Comparison of ENCODE assay signal across 13 cellular contexts in the genomic region with DNA sequence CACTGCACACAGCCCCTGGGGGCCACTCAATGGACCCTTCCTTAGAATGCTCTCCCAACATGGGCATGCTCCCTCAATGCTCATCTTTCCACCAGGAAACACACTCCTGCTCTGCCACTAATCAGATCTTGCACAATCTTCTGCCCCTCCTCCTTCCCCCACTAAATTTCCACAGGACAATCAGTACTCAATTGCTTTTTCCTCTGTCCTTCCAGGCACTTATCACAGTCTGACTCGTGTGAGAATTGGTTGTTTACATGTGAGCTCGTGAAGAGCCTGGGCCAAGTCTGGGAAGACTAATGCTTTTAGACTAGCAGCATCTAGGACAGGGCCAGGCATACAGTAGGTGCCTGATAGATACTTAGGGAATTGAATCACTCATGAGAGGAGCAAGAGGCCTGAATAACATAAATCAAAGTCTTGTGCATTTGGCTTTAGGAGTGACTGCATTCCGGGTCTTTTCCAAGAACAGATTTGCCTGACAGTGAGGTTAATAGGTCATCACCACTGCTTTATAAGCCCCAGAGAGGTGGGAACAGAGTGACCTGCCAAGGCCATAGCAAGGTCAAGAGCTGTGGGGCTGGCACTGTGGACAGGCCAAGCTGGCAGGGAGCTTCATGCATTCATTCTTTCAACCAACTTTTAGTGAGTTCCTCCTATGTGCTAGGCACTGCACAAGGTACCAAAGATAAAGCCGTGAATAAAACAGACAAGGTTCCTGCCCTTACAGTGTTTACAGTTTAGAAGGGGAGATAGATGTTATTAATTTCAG. TPM values are rescaled to one million over a fixed set of nuclear protein-coding genes. Genes with fewer than 3 reads are reported as not detected.
DNase-seq lines count a peak whose midpoint lies in the region; ATAC-seq, FAIRE-seq and TF ChIP-seq lines count a peak whose summit lies in the region.
"Had no signal": no experiment of that assay in that cellular context is flagged by ENCODE, and none has a peak within 500 bp of the region (broad histone marks: within the 10 kb centered on the region; RNA-seq: fewer than 3 reads in every experiment).

No MANE protein-coding gene starts in this region.

- 21% methylated on average over 4 of the region's 4 CpGs for WGBS in K562 (ENCODE audit: insufficient coverage, low coverage, missing lambda C conversion rate)

- TF ChIP-seq EP300 in K562 (IDR thresholded peaks at IDR 0.05; ENCODE audit: low read length): no peak

- H2AFZ ChIP-seq in K562 (ENCODE audit: low read depth, low read length): no peak overlapping the region

- POLR2A ChIA-PET in K562 (lab: Yijun Ruan, JAX): no interaction called here

- intact Hi-C loops in K562 (cut with micrococcal nuclease) (no loop called here), left ventricle myocardium superior (cut with micrococcal nuclease) (no loop called here), sciatic nerve (cut with DNase I) (no loop called here)

- in situ Hi-C loops in G401 (cut with HindIII; ENCODE audit: low sequenced_read_pairs): no loop called here
- in situ Hi-C loops in K562 (cut with MboI): no loop called here

- no peak for TF ChIP-seq RAD21 in K562 (CRISPR knock-in tag; conservative IDR thresholded peaks at IDR 0.05 in 1 of 2, IDR thresholded peaks at IDR 0.05 in 1 of 2)

- H3K4me1 ChIP-seq in K562 (replicated peaks in 1 of 2; ENCODE audit: control insufficient read depth in 2 of 2, insufficient read depth in 2 of 2, low read length in 2 of 2): peaks cover 2 to 17% of the 10 kb centered on the region in 2 experiments; a peak in 3 of 5 replicates

- ATAC-seq in K562 (no peak), left ventricle myocardium superior (peak; percentile 66), sciatic nerve (peak; percentile 75), HG03196 (IDR thresholded peaks at IDR 0.05; ENCODE audit: unreplicated experiment) (no peak)

- no peak overlapping the region for H3K4me3 ChIP-seq in K562

- TF ChIP-seq CTCF in K562 (IDR thresholded peaks at IDR 0.05 in 2 of 3, conservative IDR thresholded peaks at IDR 0.05 in 1 of 3; ENCODE audit: insufficient read depth in 2 of 3, low read depth in 1 of 3, low read length in 3 of 3): no peak

- no peaks in the 10 kb centered on the region for H3K79me2 ChIP-seq in K562 (ENCODE audit: control insufficient read depth, insufficient read depth, low read length)

- TF ChIP-seq POLR2A in K562 (conservative IDR thresholded peaks at IDR 0.05): no peak

- no peak overlapping the region for H3K27ac ChIP-seq in K562 (ENCODE audit: extremely low read depth, low read depth, low read length)

- no peaks in the 10 kb centered on the region for H3K9me1 ChIP-seq in K562 (ENCODE audit: control insufficient read depth, insufficient read depth, low read length)

- DNase-seq in G401 (ENCODE audit: low spot score): peak; percentile 24
- no peak for DNase-seq in K562 (ENCODE audit: extremely low read depth in 1 of 4, low spot score in 3 of 4)
- DNase-seq in left ventricle myocardium superior: peak; percentile 27
- DNase-seq in sciatic nerve (ENCODE audit: low spot score): no peak
- no peak for DNase-seq in glomerular visceral epithelial cell (ENCODE audit: extremely low spot score)
- DNase-seq in islet precursor cell: no peak
- no peak for DNase-seq in NCI-H1694 treated with DMSO at 0.1 percent for 48 hours (lab: John Stamatoyannopoulos, UW)
- DNase-seq: activated CD4-positive, alpha-beta T cell treated with anti-CD3 and anti-CD28 coated beads, Interleukin-2, amount 50 U/mL, for 1 hour; activated naive CD4-positive, alpha-beta T cell treated with anti-CD3 and anti-CD28 coated beads for 36 hours; GF-D8; kidney had no signal

- H3K4me2 ChIP-seq in K562 (ENCODE audit: insufficient read depth, low read length): no peak overlapping the region

- no peaks in the 10 kb centered on the region for H3K9me3 ChIP-seq in K562 (replicated peaks; ENCODE audit: control insufficient read depth, insufficient read depth, low read depth, low read length)

- no peaks in the 10 kb centered on the region for H3K27me3 ChIP-seq in K562 (ENCODE audit: control insufficient read depth in 2 of 2, insufficient read depth in 2 of 2, low read length in 2 of 2)

- H3K36me3 ChIP-seq in K562 (ENCODE audit: control insufficient read depth, insufficient read depth, low read length): no peaks in the 10 kb centered on the region

- CTCF ChIA-PET in K562 (lab: Yijun Ruan, JAX; ENCODE audit: low intra/inter-chr PET ratio): no interaction called here

- no TSS peak for BruUV-seq in K562 (replicated peaks; lab: Mats Ljungman, UMichigan)

- no peak overlapping the region for H3K9ac ChIP-seq in K562 (ENCODE audit: insufficient read depth in 1 of 2, low read depth in 2 of 2, low read length in 2 of 2)

- H4K20me1 ChIP-seq in K562 (replicated peaks; ENCODE audit: control insufficient read depth, insufficient read depth, low read length): no peaks in the 10 kb centered on the region

- FAIRE-seq in K562 (lab: Jason Lieb, UNC): no peak
- FAIRE-seq: endometrium, kidney had no signal

TF ChIP-seq in K562, 482 proteins besides CTCF, POLR2A, EP300 and RAD21 (continues in another document):
- no peak for TF ChIP-seq SRSF9 (IDR thresholded peaks at IDR 0.05; ENCODE audit: borderline replicate concordance, low read depth, low read length)
- TF ChIP-seq, protein P1, sequence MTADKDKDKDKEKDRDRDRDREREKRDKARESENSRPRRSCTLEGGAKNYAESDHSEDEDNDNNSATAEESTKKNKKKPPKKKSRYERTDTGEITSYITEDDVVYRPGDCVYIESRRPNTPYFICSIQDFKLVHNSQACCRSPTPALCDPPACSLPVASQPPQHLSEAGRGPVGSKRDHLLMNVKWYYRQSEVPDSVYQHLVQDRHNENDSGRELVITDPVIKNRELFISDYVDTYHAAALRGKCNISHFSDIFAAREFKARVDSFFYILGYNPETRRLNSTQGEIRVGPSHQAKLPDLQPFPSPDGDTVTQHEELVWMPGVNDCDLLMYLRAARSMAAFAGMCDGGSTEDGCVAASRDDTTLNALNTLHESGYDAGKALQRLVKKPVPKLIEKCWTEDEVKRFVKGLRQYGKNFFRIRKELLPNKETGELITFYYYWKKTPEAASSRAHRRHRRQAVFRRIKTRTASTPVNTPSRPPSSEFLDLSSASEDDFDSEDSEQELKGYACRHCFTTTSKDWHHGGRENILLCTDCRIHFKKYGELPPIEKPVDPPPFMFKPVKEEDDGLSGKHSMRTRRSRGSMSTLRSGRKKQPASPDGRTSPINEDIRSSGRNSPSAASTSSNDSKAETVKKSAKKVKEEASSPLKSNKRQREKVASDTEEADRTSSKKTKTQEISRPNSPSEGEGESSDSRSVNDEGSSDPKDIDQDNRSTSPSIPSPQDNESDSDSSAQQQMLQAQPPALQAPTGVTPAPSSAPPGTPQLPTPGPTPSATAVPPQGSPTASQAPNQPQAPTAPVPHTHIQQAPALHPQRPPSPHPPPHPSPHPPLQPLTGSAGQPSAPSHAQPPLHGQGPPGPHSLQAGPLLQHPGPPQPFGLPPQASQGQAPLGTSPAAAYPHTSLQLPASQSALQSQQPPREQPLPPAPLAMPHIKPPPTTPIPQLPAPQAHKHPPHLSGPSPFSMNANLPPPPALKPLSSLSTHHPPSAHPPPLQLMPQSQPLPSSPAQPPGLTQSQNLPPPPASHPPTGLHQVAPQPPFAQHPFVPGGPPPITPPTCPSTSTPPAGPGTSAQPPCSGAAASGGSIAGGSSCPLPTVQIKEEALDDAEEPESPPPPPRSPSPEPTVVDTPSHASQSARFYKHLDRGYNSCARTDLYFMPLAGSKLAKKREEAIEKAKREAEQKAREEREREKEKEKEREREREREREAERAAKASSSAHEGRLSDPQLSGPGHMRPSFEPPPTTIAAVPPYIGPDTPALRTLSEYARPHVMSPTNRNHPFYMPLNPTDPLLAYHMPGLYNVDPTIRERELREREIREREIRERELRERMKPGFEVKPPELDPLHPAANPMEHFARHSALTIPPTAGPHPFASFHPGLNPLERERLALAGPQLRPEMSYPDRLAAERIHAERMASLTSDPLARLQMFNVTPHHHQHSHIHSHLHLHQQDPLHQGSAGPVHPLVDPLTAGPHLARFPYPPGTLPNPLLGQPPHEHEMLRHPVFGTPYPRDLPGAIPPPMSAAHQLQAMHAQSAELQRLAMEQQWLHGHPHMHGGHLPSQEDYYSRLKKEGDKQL (CRISPR knock-in tag; IDR thresholded peaks at IDR 0.05; ENCODE audit: borderline replicate concordance): no peak
- TF ChIP-seq JUND (IDR thresholded peaks at IDR 0.05; ENCODE audit: borderline replicate concordance, low read depth, low read length): peak; percentile 2; the same call in 1 of the 2 replicates
- no peak for TF ChIP-seq JUND (tag; IDR thresholded peaks at IDR 0.05; ENCODE audit: borderline replicate concordance, low read depth, low read length)
- TF ChIP-seq MYC (IDR thresholded peaks at IDR 0.05; ENCODE audit: low read depth, low read length): 0 out of 2 replicates have a peak, but pooled peaks have one; percentile 20
- no peak for TF ChIP-seq MYC (CRISPR knock-in tag; IDR thresholded peaks at IDR 0.05; ENCODE audit: borderline replicate concordance, low read depth)
- no peak for TF ChIP-seq ZNF644 (tag; IDR thresholded peaks at IDR 0.05; ENCODE audit: low read depth)

RNA-seq across cellular contexts. Expression of gene PRPS1, which starts 55.0 kb away (rescaled TPM):
- 99.8 and 113 TPM in 2 replicates for total RNA-seq in G401 (2014; rRNA removed; shearing (Covaris generic))
- total RNA-seq in K562 (2011; cell fraction: chromatin; rRNA removed; ENCODE audit: low replicate concordance): 26.8 and 37.6 TPM in 2 replicates
- 19.3 and 22.8 TPM in 2 replicates for total RNA-seq in K562 (2011; cell fraction: nucleolus; rRNA removed)
- 30.8 and 38.8 TPM in 2 replicates for total RNA-seq in K562 (2011; cell fraction: nucleoplasm; rRNA removed)
- total RNA-seq in K562 (2014; rRNA removed) (51.8 and 51.9 TPM in 2 replicates), K562 (2014; rRNA removed; fragmentation: Illumina TruSeq; extraction: Trizol) (79.6 and 85.1 TPM in 2 replicates), K562 (2015; rRNA removed; fragmentation: Illumina TruSeq; extraction: Trizol) (70.1 and 71.2 TPM in 2 replicates), K562 (2021) (102 and 104 TPM in 2 replicates), left ventricle myocardium superior (27.4 TPM), sciatic nerve (32.1 TPM)
- polyA plus RNA-seq in K562 (2011; rRNA removed) (138 and 175 TPM in 2 replicates), K562 (2014; fragmentation: Illumina TruSeq; extraction: Trizol) (113 and 125 TPM in 2 replicates), K562 (2014; fragmentation: Nextera tagmentation; extraction: Ambion mirVana) (10 to 100 TPM; 47.8 to 50.9 TPM), K562 (2014; rRNA removed) (90.2 and 121 TPM in 2 replicates)
- polyA plus RNA-seq in K562 (2011; cell fraction: cytosol; rRNA removed): 87.5 and 121 TPM in 2 replicates
- polyA plus RNA-seq in K562 (2011; cell fraction: nucleus; rRNA removed): 25.6 and 38.6 TPM in 2 replicates
- 49.4 and 92.8 TPM in 2 replicates for polyA plus RNA-seq in K562 (2012)
- polyA minus RNA-seq in K562 (2011; rRNA and poly(A)+ RNA removed): 161 and 200 TPM in 2 replicates
- polyA minus RNA-seq in K562 (2011; cell fraction: cytosol; rRNA and poly(A)+ RNA removed): 49.1 and 77.7 TPM in 2 replicates
- polyA minus RNA-seq in K562 (2011; cell fraction: nucleus; rRNA and poly(A)+ RNA removed): 10.5 and 18.3 TPM in 2 replicates

Comparison
In these comparisons a context has a peak if more than half of its experiments do, and no peak if none do; other contexts are left out.
1. DNase-seq: peak in G401 (single experiment) and left ventricle myocardium superior (single experiment); none in K562 (0 of 4), sciatic nerve (single experiment), glomerular visceral epithelial cell (single experiment), islet precursor cell (single experiment) and NCI-H1694 treated with DMSO at 0.1 percent for 48 hours (single experiment).
2. ATAC-seq: peak in left ventricle myocardium superior (single experiment) and sciatic nerve (single experiment); none in K562 (single experiment) and HG03196 (single experiment).